ENCODE assay signal across 1 cellular context in genomic region chr3:193592841-193593665, GRCh38.
A peak's percentile ranks its signal among the peaks of the same experiment; 100 is the strongest.
TF ChIP-seq lines count a peak whose summit lies in the region.

Gene OPA1, plus strand, starts transcription at chr3:193593208. Its CDS starts 170 bp downstream, at chr3:193593378.

TF ChIP-seq in HepG2, 621 proteins besides CTCF, POLR2A, EP300 and RAD21 (continued from another document and continues in another):
- TF ChIP-seq RFXANK (CRISPR knock-in tag; IDR thresholded peaks at IDR 0.05) = peak; percentile 52; the same call in 1 of the 2 replicates
- TF ChIP-seq KLF15 (CRISPR knock-in tag; IDR thresholded peaks at IDR 0.05; ENCODE audit: borderline replicate concordance) = no peak; the same call in 1 of the 2 replicates
- peak; percentile 95 for TF ChIP-seq HNRNPLL (IDR thresholded peaks at IDR 0.05; ENCODE audit: low read depth, low read length, poor library complexity, severe bottlenecking)
- TF ChIP-seq ZNF30 (CRISPR knock-in tag; IDR thresholded peaks at IDR 0.05) = 0 out of 2 replicates have a peak, but pooled peaks have one; percentile 70
- TF ChIP-seq SATB2 (CRISPR knock-in tag; IDR thresholded peaks at IDR 0.05) = no peak
- TF ChIP-seq AKAP8 (CRISPR knock-in tag; IDR thresholded peaks at IDR 0.05) = peak; percentile 82; the same call in 1 of the 2 replicates
- TF ChIP-seq ZNF543 (CRISPR knock-in tag; IDR thresholded peaks at IDR 0.05) = peak; percentile 57; the same call in 1 of the 2 replicates
- TF ChIP-seq NFATC3 (CRISPR knock-in tag; IDR thresholded peaks at IDR 0.05) = peak; percentile 80; the same call in 1 of the 2 replicates
- peak; percentile 72 for TF ChIP-seq CREB1 (IDR thresholded peaks at IDR 0.05)
- TF ChIP-seq CREB1 (CRISPR knock-in tag; IDR thresholded peaks at IDR 0.05) = no peak
- no peak for TF ChIP-seq ZFP36L2 (CRISPR knock-in tag; IDR thresholded peaks at IDR 0.05)
- no peak for TF ChIP-seq ZNF672 (CRISPR knock-in tag; IDR thresholded peaks at IDR 0.05)
- TF ChIP-seq E2F5 (CRISPR knock-in tag; conservative IDR thresholded peaks at IDR 0.05) = peak; percentile 43; the same call in 1 of the 2 replicates
- peak; percentile 92 for TF ChIP-seq CBX1 (IDR thresholded peaks at IDR 0.05; ENCODE audit: low read depth)
- no peak for TF ChIP-seq SMARCE1 (IDR thresholded peaks at IDR 0.05; ENCODE audit: borderline replicate concordance)
- TF ChIP-seq CBX5 (CRISPR knock-in tag; IDR thresholded peaks at IDR 0.05; ENCODE audit: borderline replicate concordance) = peak; percentile 99
- TF ChIP-seq EHMT2 (IDR thresholded peaks at IDR 0.05; ENCODE audit: borderline replicate concordance, low read depth, low read length) = peak; percentile 86; the same call in 1 of the 2 replicates
- TF ChIP-seq ARNT (IDR thresholded peaks at IDR 0.05) = no peak
- no peak for TF ChIP-seq U2AF1 (optimal IDR thresholded peaks at IDR 0.05; ENCODE audit: low read depth, low read length)
- peak; percentile 100 for TF ChIP-seq KAT8 (CRISPR knock-in tag; IDR thresholded peaks at IDR 0.05)
- peak; percentile 25; the same call in 1 of the 2 replicates for TF ChIP-seq MNT (IDR thresholded peaks at IDR 0.05)
- TF ChIP-seq ZFY (CRISPR knock-in tag; IDR thresholded peaks at IDR 0.05) = peak; percentile 98
- no peak for TF ChIP-seq ZNF101 (CRISPR knock-in tag; IDR thresholded peaks at IDR 0.05; ENCODE audit: borderline replicate concordance, low read depth)
- no peak for TF ChIP-seq KAT2B (IDR thresholded peaks at IDR 0.05; ENCODE audit: borderline replicate concordance, low read depth, low read length)
- TF ChIP-seq FOXC1 (CRISPR knock-in tag; IDR thresholded peaks at IDR 0.05; ENCODE audit: borderline replicate concordance) = peak; percentile 93; the same call in 1 of the 2 replicates
- TF ChIP-seq ZNF768 (CRISPR knock-in tag; IDR thresholded peaks at IDR 0.05) = peak; percentile 88
- no peak for TF ChIP-seq ZNF343 (CRISPR knock-in tag; IDR thresholded peaks at IDR 0.05)
- TF ChIP-seq SRY (CRISPR knock-in tag; IDR thresholded peaks at IDR 0.05) = peak; percentile 88
- TF ChIP-seq ZNF331 (CRISPR knock-in tag; IDR thresholded peaks at IDR 0.05) = peak; percentile 95
- peak; percentile 63; the same call in 1 of the 2 replicates for TF ChIP-seq ZNF318 (CRISPR knock-in tag; IDR thresholded peaks at IDR 0.05)
- no peak for TF ChIP-seq LRRFIP1 (CRISPR knock-in tag; conservative IDR thresholded peaks at IDR 0.05)
- peak; percentile 67; the same call in 1 of the 2 replicates for TF ChIP-seq ZBTB43 (CRISPR knock-in tag; conservative IDR thresholded peaks at IDR 0.05)
- TF ChIP-seq SNRNP70 (IDR thresholded peaks at IDR 0.05; ENCODE audit: low read depth, low read length) = no peak
- TF ChIP-seq ATF3 (CRISPR knock-in tag; IDR thresholded peaks at IDR 0.05) = peak; percentile 75
- TF ChIP-seq ZNF335 (CRISPR knock-in tag; IDR thresholded peaks at IDR 0.05) = peak; percentile 97
- TF ChIP-seq ZNF503 (CRISPR knock-in tag; IDR thresholded peaks at IDR 0.05) = peak; percentile 77; the same call in 1 of the 2 replicates
- TF ChIP-seq PHF8 (CRISPR knock-in tag; IDR thresholded peaks at IDR 0.05) = peak; percentile 96
- peak; percentile 25; the same call in 1 of the 2 replicates for TF ChIP-seq SIX4 (CRISPR knock-in tag; IDR thresholded peaks at IDR 0.05)
- TF ChIP-seq MXD1 (CRISPR knock-in tag; IDR thresholded peaks at IDR 0.05) = peak; percentile 73
- TF ChIP-seq ZSCAN30 (CRISPR knock-in tag; IDR thresholded peaks at IDR 0.05) = no peak
- TF ChIP-seq ZNF235 (CRISPR knock-in tag; IDR thresholded peaks at IDR 0.05; ENCODE audit: borderline replicate concordance) = peak; percentile 72; the same call in 1 of the 2 replicates
- TF ChIP-seq ZNF883 (CRISPR knock-in tag; IDR thresholded peaks at IDR 0.05; ENCODE audit: not compliant biosample characterization) = peak; percentile 62
- peak; percentile 89 for TF ChIP-seq ZNF552 (CRISPR knock-in tag; IDR thresholded peaks at IDR 0.05; ENCODE audit: borderline replicate concordance)
- peak; percentile 96 for TF ChIP-seq ZNF414 (CRISPR knock-in tag; IDR thresholded peaks at IDR 0.05)
- no peak for TF ChIP-seq DNMT3B (CRISPR knock-in tag; conservative IDR thresholded peaks at IDR 0.05)
- TF ChIP-seq MEF2D (CRISPR knock-in tag; IDR thresholded peaks at IDR 0.05) = peak; percentile 95
- TF ChIP-seq ZNF572 (CRISPR knock-in tag; IDR thresholded peaks at IDR 0.05) = no peak
- TF ChIP-seq FOSL2 (CRISPR knock-in tag; IDR thresholded peaks at IDR 0.05) = peak; percentile 82
